27 cellular contexts compared by ENCODE assay signal in genomic region chr5:30209752-30210151, GRCh38.
"Had no signal": no experiment of that assay in that cellular context is flagged by ENCODE, and none has a peak within 500 bp of the region (broad histone marks: within the 10 kb centered on the region; RNA-seq: fewer than 3 reads in every experiment).

No MANE protein-coding gene starts in this region.

- DNase-seq: stimulated activated CD4-positive, alpha-beta T cell treated with anti-CD3 and anti-CD28 coated beads, Interleukin-2, amount 100 ng/mL, for 48 hours; stimulated activated CD4-positive, alpha-beta T cell treated with anti-CD3 and anti-CD28 coated beads, Interleukin-4, amount 100 ng/mL, for 1 hour; stimulated activated CD4-positive, alpha-beta T cell treated with anti-CD3 and anti-CD28 coated beads, Interleukin-4, amount 100 ng/mL, for 24 hours; stimulated activated CD4-positive, alpha-beta T cell treated with anti-CD3 and anti-CD28 coated beads, Interleukin-4, amount 100 ng/mL, for 4 hours; stimulated activated CD8-positive, alpha-beta memory T cell treated with anti-CD3 and anti-CD28 coated beads, Interleukin-4, amount 100 ng/mL, for 48 hours; stimulated activated naive B cell treated with anti-CD40 and anti-IgM and Interleukin-4, amounts not matched to agents 10 μg/mL and 1 μg/mL and 100 μg/mL, for 72 hours; stimulated activated naive CD4-positive, alpha-beta T cell; stimulated activated naive CD4-positive, alpha-beta T cell treated with Interleukin-2 at 50 U/mL for 16 hours; stimulated activated naive CD8-positive, alpha-beta T cell treated with anti-CD3 and anti-CD28 coated beads, Interleukin-15, amount 100 ng/mL, for 72 hours; stimulated activated naive CD8-positive, alpha-beta T cell treated with anti-CD3 and anti-CD28 coated beads, Interleukin-15, Interleukin-2, amounts not matched to agents 100 U/mL and 50 U/mL, for 24 hours; stomach; substantia nigra; testis; thyroid gland; tibial artery; transverse colon; trophoblast cell; upper lobe of left lung; upper lobe of right lung; uterus had no signal

- H3K36me3 ChIP-seq: stomach, suprapubic skin, thoracic aorta, thyroid gland, tibial artery, tibial nerve, transverse colon, upper lobe of left lung, upper lobe of right lung, uterus, vagina had no signal

- H3K4me1 ChIP-seq: stomach, suprapubic skin, testis, thyroid gland, tibial artery, tibial nerve, transverse colon, upper lobe of left lung, upper lobe of right lung, uterus, vagina had no signal

- H3K27ac ChIP-seq: stomach, suprapubic skin, testis, thoracic aorta, thyroid gland, tibial artery, tibial nerve, transverse colon, upper lobe of left lung, upper lobe of right lung, uterus, vagina had no signal

- H3K4me3 ChIP-seq: stomach, suprapubic skin, testis, thoracic aorta, thyroid gland, tibial artery, tibial nerve, transverse colon, upper lobe of left lung, upper lobe of right lung, uterus, vagina had no signal

- H3K27me3 ChIP-seq: stomach, suprapubic skin, testis, thyroid gland, tibial artery, tibial nerve, transverse colon, upper lobe of left lung, upper lobe of right lung, uterus, vagina had no signal

- H3K9me3 ChIP-seq: testis, thoracic aorta, thyroid gland, tibial artery, transverse colon, upper lobe of right lung, uterus, vagina had no signal

- FAIRE-seq: urothelium cell line had no signal

- ATAC-seq: stimulated activated effector memory CD8-positive, alpha-beta T cell treated with anti-CD3 and anti-CD28 coated beads, Interleukin-12 subunit alpha, Interleukin-12 subunit beta, amount 100 ng/mL, for 72 hours; stimulated activated memory B cell treated with anti-CD40 and anti-IgM and Interleukin-4, amounts not matched to agents 10 μg/mL and 1 μg/mL and 100 μg/mL, for 72 hours; stimulated activated naive B cell treated with anti-CD40 and anti-IgM and Interleukin-4, amounts not matched to agents 10 μg/mL and 1 μg/mL and 100 μg/mL, for 72 hours; stimulated activated naive CD8-positive, alpha-beta T cell treated with anti-CD3 and anti-CD28 coated beads, Interleukin-15, amount 100 ng/mL, for 72 hours; stimulated activated naive CD8-positive, alpha-beta T cell treated with anti-CD3 and anti-CD28 coated beads, Interleukin-15, Interleukin-2, amounts not matched to agents 100 U/mL and 50 U/mL, for 24 hours; upper lobe of right lung had no signal
